ENCODE assay signal across 9 cellular contexts in the genomic region with DNA sequence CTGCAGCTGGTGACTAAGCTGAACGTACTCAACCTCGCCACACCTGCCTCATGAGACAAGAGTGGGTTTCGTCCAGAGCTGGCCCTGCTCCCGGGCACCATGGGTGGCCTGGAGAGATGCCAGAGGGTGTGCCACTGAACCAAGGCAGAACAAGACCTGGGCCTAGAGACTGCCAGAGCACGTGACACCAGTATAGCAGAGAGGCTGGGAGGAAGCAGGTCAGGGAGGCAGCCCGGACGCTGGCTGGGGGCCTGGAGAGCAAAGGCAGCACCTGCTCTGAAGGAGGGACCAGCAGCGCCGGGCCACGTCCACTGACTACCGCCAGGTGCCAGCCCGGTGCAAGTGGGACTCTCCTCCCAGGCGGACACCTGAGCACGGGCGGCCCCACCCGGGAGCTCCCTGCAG. TPM values are rescaled to one million over a fixed set of nuclear protein-coding genes. Genes with fewer than 3 reads are reported as not detected.
DNase-seq lines count a peak whose midpoint lies in the region; ATAC-seq, FAIRE-seq and TF ChIP-seq lines count a peak whose summit lies in the region.
"Had no signal": no experiment of that assay in that cellular context is flagged by ENCODE, and none has a peak within 500 bp of the region (broad histone marks: within the 10 kb centered on the region; RNA-seq: fewer than 3 reads in every experiment).

No MANE protein-coding gene starts in this region.

- H3K36me3 ChIP-seq in right atrium auricular region: peaks cover 8% of the 10 kb centered on the region

- TF ChIP-seq CTCF in right atrium auricular region (IDR thresholded peaks at IDR 0.05): no peak

- H3K27me3 ChIP-seq in right atrium auricular region: no peaks in the 10 kb centered on the region

- FAIRE-seq in RCC 7860 (lab: Jason Lieb, UNC) (peak; percentile 14), urothelium cell line (lab: Jason Lieb, UNC) (peak; percentile 100)

- ATAC-seq in Right ventricle myocardium inferior: peak; percentile 59
- ATAC-seq in GM18873 (IDR thresholded peaks at IDR 0.05; ENCODE audit: low FRiP score, unreplicated experiment): no peak

- H3K4me3 ChIP-seq in right atrium auricular region: no peak overlapping the region

- H3K9me3 ChIP-seq in right atrium auricular region: no peaks in the 10 kb centered on the region

- peak; percentile 58 for DNase-seq in Right ventricle myocardium inferior (ENCODE audit: missing footprints)
- no peak for DNase-seq in right atrium auricular region (ENCODE audit: low spot score)
- peak; percentile 50 for DNase-seq in RCC 7860 (ENCODE audit: low spot score)
- DNase-seq in kidney tubule cell (ENCODE audit: low spot score): peak; percentile 90
- DNase-seq in urothelium cell line (ENCODE audit: low spot score): peak; percentile 95
- DNase-seq in NCI-H82 (lab: John Stamatoyannopoulos, UW): no peak
- DNase-seq in AG20443 (ENCODE audit: low spot score): no peak
- DNase-seq: nephron progenitor cell had no signal

- no peak overlapping the region for H3K27ac ChIP-seq in right atrium auricular region

- intact Hi-C loops in Right ventricle myocardium inferior (cut with DNase I): no loop called here

- peaks cover 0 to 6% of the 10 kb centered on the region in 2 donors for H3K4me1 ChIP-seq in right atrium auricular region

RNA-seq across cellular contexts. Expression of gene C13orf46, which starts 7.3 kb away (rescaled TPM):
- total RNA-seq in Right ventricle myocardium inferior: 0.32 TPM
- 1 to 10 TPM in 1 of 2 donors, under 1 TPM in 1; 0.59 to 2.7 TPM for total RNA-seq in right atrium auricular region

Comparison
In these comparisons a context has a peak if more than half of its experiments do, and no peak if none do; other contexts are left out.
1. DNase-seq: peak in Right ventricle myocardium inferior (single experiment), RCC 7860 (single experiment), kidney tubule cell (single experiment) and urothelium cell line (single experiment); none in right atrium auricular region (single experiment), NCI-H82 (single experiment) and AG20443 (single experiment).